ENCODE assay signal across 23 cellular contexts in genomic region chr5:139456776-139457175, GRCh38. TPM values are rescaled to one million over a fixed set of nuclear protein-coding genes. Genes with fewer than 3 reads are reported as not detected.
DNase-seq lines count a peak whose midpoint lies in the region; ATAC-seq and TF ChIP-seq lines count a peak whose summit lies in the region.
"Had no signal": no experiment of that assay in that cellular context is flagged by ENCODE, and none has a peak within 500 bp of the region (broad histone marks: within the 10 kb centered on the region; RNA-seq: fewer than 3 reads in every experiment).

No MANE protein-coding gene starts in this region.

- H3K27me3 Mint-ChIP-seq in chondrocyte (ENCODE audit: low read depth): no peaks in the 10 kb centered on the region

- no peak overlapping the region for H4K91ac ChIP-seq in neuronal stem cell (ENCODE audit: low read depth, low read length, poor library complexity)

- peak; percentile 58 for DNase-seq in activated effector memory CD4-positive, alpha-beta T cell treated with anti-CD3 and anti-CD28 coated beads, Interleukin-2, amount 50 U/mL, for 16 hours
- no peak for DNase-seq in activated effector memory CD4-positive, alpha-beta T cell treated with Interleukin-2 at 50 U/mL for 16 hours
- DNase-seq in RWPE1 (ENCODE audit: low spot score): no peak
- peak; percentile 56 for DNase-seq in chondrocyte (ENCODE audit: low spot score)
- no peak for DNase-seq in neuronal stem cell (ENCODE audit: low spot score)
- no peak for DNase-seq in mesendoderm
- DNase-seq in stimulated activated CD8-positive, alpha-beta memory T cell treated with anti-CD3 and anti-CD28 coated beads, Interleukin-4, amount 100 ng/mL, for 48 hours: no peak
- DNase-seq: caudate nucleus, DMS53, foreskin melanocyte, GF-D8, hippocampal formation, NCI-H1417, NCI-H2107, NCI-H510A, ovary, SK-N-SH, tibial artery had no signal

- no peak for ATAC-seq in GM18505 (IDR thresholded peaks at IDR 0.05; ENCODE audit: unreplicated experiment)
- ATAC-seq: right lobe of liver had no signal

- POLR2A ChIA-PET in RWPE1 (lab: Yijun Ruan, JAX; ENCODE audit: low non-redundant PET): no interaction called here

- H3K4me1 ChIP-seq in neuronal stem cell (ENCODE audit: control insufficient read depth in 2 of 2, insufficient read depth in 1 of 2, low read depth in 1 of 2, low read length in 2 of 2) (peaks cover 0 to 2% of the 10 kb centered on the region in 2 donors), mesendoderm (ENCODE audit: control insufficient read depth, low read depth, low read length) (no peaks in the 10 kb centered on the region)
- H3K4me1 ChIP-seq: right lobe of liver, tibial artery had no signal

- H3K4me1 Mint-ChIP-seq in chondrocyte (ENCODE audit: low read depth): peaks cover 32% of the 10 kb centered on the region

- H4K5ac ChIP-seq in mesendoderm (ENCODE audit: low read length): no peak overlapping the region

- no peaks in the 10 kb centered on the region for H3K9me3 Mint-ChIP-seq in chondrocyte (ENCODE audit: low read depth)

- H3K4me2 ChIP-seq in neuronal stem cell (ENCODE audit: insufficient read depth, low read length, poor library complexity, severe bottlenecking) (no peak overlapping the region), mesendoderm (ENCODE audit: low read length) (no peak overlapping the region)
- H3K4me2 ChIP-seq: SK-N-SH had no signal

- CTCF ChIA-PET in RWPE1 (lab: Yijun Ruan, JAX): no interaction called here

- H3K36me3 ChIP-seq in neuronal stem cell (replicated peaks in 1 of 2; ENCODE audit: control insufficient read depth in 2 of 2, insufficient read depth in 2 of 2, low read length in 2 of 2) (no peaks in the 10 kb centered on the region), mesendoderm (ENCODE audit: control insufficient read depth, insufficient read depth, low read length) (no peaks in the 10 kb centered on the region)
- H3K36me3 ChIP-seq: ovary, right lobe of liver, tibial artery had no signal

- no peak overlapping the region for H2AFZ ChIP-seq in neuronal stem cell (ENCODE audit: low read length)

- H3K27ac Mint-ChIP-seq in chondrocyte (ENCODE audit: unreplicated experiment): no peak overlapping the region

- no peak overlapping the region for H3K4me3 Mint-ChIP-seq in chondrocyte (ENCODE audit: unreplicated experiment)

- H2BK5ac ChIP-seq in neuronal stem cell (ENCODE audit: low read length) (no peak overlapping the region), mesendoderm (ENCODE audit: low read length) (no peak overlapping the region)

- WGBS in neuronal stem cell (ENCODE audit: extremely low coverage in 2 of 2, insufficient read length in 2 of 2, insufficient replicate concordance in 1 of 2), 2 donors: no CpG with 5 or more reads among the region's 12 CpGs
- no CpG with 5 or more reads among the region's 12 CpGs for WGBS in mesendoderm (ENCODE audit: extremely low coverage, insufficient coverage, low lambda C conversion rate)

- H2BK15ac ChIP-seq in neuronal stem cell (ENCODE audit: low read length) (peak overlapping the region; percentile 20), mesendoderm (replicated peaks; ENCODE audit: low read depth) (no peak overlapping the region)

- no peak overlapping the region for H2BK12ac ChIP-seq in neuronal stem cell (ENCODE audit: low read length)

- peaks cover 0 to 4% (median 3%) of the 10 kb centered on the region in 3 experiments for H3K27me3 ChIP-seq in neuronal stem cell (ENCODE audit: control insufficient read depth in 3 of 3, insufficient read depth in 3 of 3, low read depth in 1 of 3, low read length in 3 of 3)
- no peaks in the 10 kb centered on the region for H3K27me3 ChIP-seq in mesendoderm (ENCODE audit: insufficient read depth, low read length, poor library complexity)
- H3K27me3 ChIP-seq: ovary, right lobe of liver, tibial artery had no signal

- H4K8ac ChIP-seq in neuronal stem cell (ENCODE audit: low read depth, low read length): no peak overlapping the region
- no peak overlapping the region for H4K8ac ChIP-seq in mesendoderm (ENCODE audit: low read depth, low read length)

- H3K9ac ChIP-seq in neuronal stem cell (ENCODE audit: low read depth, low read length, poor library complexity) (no peak overlapping the region), mesendoderm (ENCODE audit: low read length) (no peak overlapping the region)
- H3K9ac ChIP-seq: SK-N-SH had no signal

- H3K56ac ChIP-seq in mesendoderm (ENCODE audit: low read length): no peak overlapping the region

- no peak overlapping the region for H2BK120ac ChIP-seq in neuronal stem cell (ENCODE audit: low read depth, low read length)
- H2BK120ac ChIP-seq in mesendoderm (ENCODE audit: low read depth, low read length): no peak overlapping the region

- H3K14ac ChIP-seq in neuronal stem cell (ENCODE audit: low read length): no peak overlapping the region

- H3K27ac ChIP-seq in RWPE1 (peak overlapping the region; percentile 21; the same call in 1 of the 2 replicates), neuronal stem cell (replicated peaks; ENCODE audit: low read length) (no peak overlapping the region), mesendoderm (ENCODE audit: low read depth, low read length) (no peak overlapping the region)
- H3K27ac ChIP-seq: C4-2B, ovary, right lobe of liver, tibial artery had no signal

- H3K79me1 ChIP-seq in neuronal stem cell (ENCODE audit: low read depth, low read length) (peaks cover 2% of the 10 kb centered on the region), mesendoderm (ENCODE audit: low read length) (no peaks in the 10 kb centered on the region)

- H3K23ac ChIP-seq in neuronal stem cell (ENCODE audit: low read depth, low read length, poor library complexity) (no peak overlapping the region), mesendoderm (ENCODE audit: low read length) (no peak overlapping the region)

- no peaks in the 10 kb centered on the region for H3K79me2 ChIP-seq in mesendoderm (ENCODE audit: control insufficient read depth, insufficient read depth, low read length)

- no peak for TF ChIP-seq CTCF in RWPE1 (conservative IDR thresholded peaks at IDR 0.05; ENCODE audit: low read depth)
- no peak for TF ChIP-seq CTCF in chondrocyte (IDR thresholded peaks at IDR 0.05)

- H3K4me3 ChIP-seq in neuronal stem cell (ENCODE audit: low read length in 2 of 2) (no peak overlapping the region), mesendoderm (ENCODE audit: low read length) (no peak overlapping the region)
- H3K4me3 ChIP-seq: ovary, right lobe of liver, tibial artery had no signal

- peaks cover 0 to 7% of the 10 kb centered on the region in 2 donors for H3K9me3 ChIP-seq in neuronal stem cell (replicated peaks in 1 of 2; ENCODE audit: control insufficient read depth in 2 of 2, insufficient read depth in 1 of 2, low read depth in 1 of 2, low read length in 2 of 2)
- H3K9me3 ChIP-seq: ovary, right lobe of liver, SK-N-SH, tibial artery had no signal

- H3K18ac ChIP-seq in neuronal stem cell (ENCODE audit: low read length) (no peak overlapping the region), mesendoderm (ENCODE audit: low read length) (no peak overlapping the region)

- no peak for TF ChIP-seq POLR2A in GM18505 (IDR thresholded peaks at IDR 0.05; ENCODE audit: borderline replicate concordance, extremely low read depth, insufficient read depth, insufficient read length)

- H2AK5ac ChIP-seq in neuronal stem cell (ENCODE audit: low read depth, low read length) (peak overlapping the region; percentile 77), mesendoderm (ENCODE audit: low read length) (no peak overlapping the region)

- H3K36me3 Mint-ChIP-seq in chondrocyte (ENCODE audit: low read depth): no peaks in the 10 kb centered on the region

- H3K4ac ChIP-seq in neuronal stem cell (ENCODE audit: low read length): no peak overlapping the region
- no peak overlapping the region for H3K4ac ChIP-seq in mesendoderm (ENCODE audit: low read depth, low read length)

RNA-seq across cellular contexts. Expression of gene ECSCR, which starts 5.8 kb away (rescaled TPM):
- 0.62 TPM in 1 of 3 replicates, not detected in the others for total RNA-seq in chondrocyte
- 0.32 TPM for polyA plus RNA-seq in neuronal stem cell (2013, experiment 1 of 2)
- 0.21 TPM for polyA plus RNA-seq in neuronal stem cell (2013, experiment 2 of 2)
- 5.7 TPM for polyA plus RNA-seq in mesendoderm (2013, experiment 1 of 2)
- polyA plus RNA-seq in mesendoderm (2013, experiment 2 of 2): 6.4 TPM

RNA-seq across cellular contexts. Expression of gene SMIM33, which starts 14.0 kb away (rescaled TPM):
- total RNA-seq in chondrocyte: not detected in 3 replicates
- polyA plus RNA-seq in neuronal stem cell (2013, experiment 1 of 2): not detected
- not detected for polyA plus RNA-seq in neuronal stem cell (2013, experiment 2 of 2)
- polyA plus RNA-seq in mesendoderm (2013, experiment 1 of 2): not detected
- polyA plus RNA-seq in mesendoderm (2013, experiment 2 of 2): not detected
- total RNA-seq: lower leg skin, ovary, right lobe of liver, RPMI7951 had no signal
- polyA plus RNA-seq: ovary, SK-N-SH had no signal

RNA-seq across cellular contexts. Expression of gene DNAJC18, which starts 17.5 kb away (rescaled TPM):
- 17.4 to 27.0 TPM (median 25.6 TPM) in 3 replicates for total RNA-seq in chondrocyte
- 15.9 TPM for polyA plus RNA-seq in neuronal stem cell (2013, experiment 1 of 2)
- polyA plus RNA-seq in neuronal stem cell (2013, experiment 2 of 2): 15.9 TPM
- polyA plus RNA-seq in mesendoderm (2013, experiment 1 of 2): 19.2 TPM
- polyA plus RNA-seq in mesendoderm (2013, experiment 2 of 2): 16.9 TPM

RNA-seq across cellular contexts. Expression of gene STING1, which starts 25.8 kb away (rescaled TPM):
- 26.6 to 59.2 TPM (median 58.4 TPM) in 3 replicates for total RNA-seq in chondrocyte
- 0.22 TPM for polyA plus RNA-seq in neuronal stem cell (2013, experiment 1 of 2)
- 0.10 TPM for polyA plus RNA-seq in neuronal stem cell (2013, experiment 2 of 2)
- polyA plus RNA-seq in mesendoderm (2013, experiment 1 of 2): 0.34 TPM
- 0.28 TPM for polyA plus RNA-seq in mesendoderm (2013, experiment 2 of 2)

RNA-seq across cellular contexts. Expression of gene SPATA24, which starts 52.9 kb away (rescaled TPM):
- total RNA-seq in chondrocyte: 2.7 to 3.7 TPM (median 3.7 TPM) in 3 replicates
- 15.3 TPM for polyA plus RNA-seq in neuronal stem cell (2013, experiment 1 of 2)
- 15.2 TPM for polyA plus RNA-seq in neuronal stem cell (2013, experiment 2 of 2)
- polyA plus RNA-seq in mesendoderm (2013, experiment 1 of 2): 10.0 TPM
- polyA plus RNA-seq in mesendoderm (2013, experiment 2 of 2): 10.5 TPM

Comparison
In these comparisons a context has a peak if more than half of its experiments do, and no peak if none do; other contexts are left out.
1. DNase-seq: peak in activated effector memory CD4-positive, alpha-beta T cell treated with anti-CD3 and anti-CD28 coated beads, Interleukin-2, amount 50 U/mL, for 16 hours (single experiment) and chondrocyte (single experiment); none in activated effector memory CD4-positive, alpha-beta T cell treated with Interleukin-2 at 50 U/mL for 16 hours (single experiment), RWPE1 (single experiment), neuronal stem cell (single experiment), mesendoderm (single experiment) and stimulated activated CD8-positive, alpha-beta memory T cell treated with anti-CD3 and anti-CD28 coated beads, Interleukin-4, amount 100 ng/mL, for 48 hours (single experiment).